In genomic region chr15:41429003-41429890, GRCh38 we compare ENCODE assay signal across 11 cellular contexts. TPM values are rescaled to one million over a fixed set of nuclear protein-coding genes. Genes with fewer than 3 reads are reported as not detected.
A peak's percentile ranks its signal among the peaks of the same experiment; 100 is the strongest.
DNase-seq lines count a peak whose midpoint lies in the region; ATAC-seq and TF ChIP-seq lines count a peak whose summit lies in the region.
"Had no signal": no experiment of that assay in that cellular context is flagged by ENCODE, and none has a peak within 500 bp of the region (broad histone marks: within the 10 kb centered on the region; RNA-seq: fewer than 3 reads in every experiment).

No MANE protein-coding gene starts in this region.

- peak overlapping the region; percentile 65 for H3K4me3 ChIP-seq in CD4-positive, CD25-positive, alpha-beta regulatory T cell (ENCODE audit: low read depth, low read length)
- H3K4me3 ChIP-seq in endodermal cell (ENCODE audit: low read length) (no peak overlapping the region), foreskin fibroblast (ENCODE audit: low read depth in 1 of 2, low read length in 2 of 2) (no peak overlapping the region), H7 (ENCODE audit: insufficient read depth, low read depth, low read length) (no peak overlapping the region)
- H3K4me3 ChIP-seq: esophagus muscularis mucosa had no signal

- peak; percentile 49 to 69 for ATAC-seq in CD4-positive, CD25-positive, alpha-beta regulatory T cell (ENCODE audit: low read depth in 2 of 2)
- ATAC-seq in GM19452 (IDR thresholded peaks at IDR 0.05; ENCODE audit: unreplicated experiment) (peak; percentile 76), HG03521 (IDR thresholded peaks at IDR 0.05; ENCODE audit: unreplicated experiment) (peak; percentile 79), HG03039 (IDR thresholded peaks at IDR 0.05; ENCODE audit: unreplicated experiment) (no peak), HG03139 (IDR thresholded peaks at IDR 0.05; ENCODE audit: unreplicated experiment) (no peak)

- 85 to 92% methylated on average over 10 of the region's 10 CpGs for WGBS in endodermal cell (ENCODE audit: insufficient coverage in 1 of 2, insufficient read length in 1 of 2), 2 experiments

- H3K27ac ChIP-seq in CD4-positive, CD25-positive, alpha-beta regulatory T cell (ENCODE audit: insufficient read depth, low read length, poor library complexity, severe bottlenecking) = peak overlapping the region; percentile 61
- no peak overlapping the region for H3K27ac ChIP-seq in endodermal cell (ENCODE audit: low read depth, low read length)
- H3K27ac ChIP-seq: esophagus muscularis mucosa, VCaP had no signal

- H3K4me1 Mint-ChIP-seq in CD4-positive, CD25-positive, alpha-beta regulatory T cell = peaks cover 14 to 37% (median 26%) of the 10 kb centered on the region in 4 donors
- H3K4me1 Mint-ChIP-seq in endodermal cell = no peaks in the 10 kb centered on the region

- DNase-seq in CD4-positive, CD25-positive, alpha-beta regulatory T cell = peak in 1 of 3 donors; percentile 75
- DNase-seq in endodermal cell (no peak), foreskin fibroblast (no peak), H7 (no peak)
- DNase-seq: Kasumi-1 had no signal

- H3K4me3 Mint-ChIP-seq in CD4-positive, CD25-positive, alpha-beta regulatory T cell = peak overlapping the region; percentile 55 to 93 (median 74)
- no peak overlapping the region for H3K4me3 Mint-ChIP-seq in endodermal cell

- TF ChIP-seq CTCF in endodermal cell (conservative IDR thresholded peaks at IDR 0.05) (no peak), foreskin fibroblast (IDR thresholded peaks at IDR 0.05; ENCODE audit: low read depth, low read length) (no peak)

- peak overlapping the region; percentile 61 to 93 (median 79) for H3K27ac Mint-ChIP-seq in CD4-positive, CD25-positive, alpha-beta regulatory T cell
- H3K27ac Mint-ChIP-seq in endodermal cell = peak overlapping the region; percentile 59

- peaks cover 19% of the 10 kb centered on the region for H3K4me1 ChIP-seq in CD4-positive, CD25-positive, alpha-beta regulatory T cell (ENCODE audit: control insufficient read depth, insufficient read depth, low read length, poor library complexity, severe bottlenecking)
- H3K4me1 ChIP-seq in endodermal cell (ENCODE audit: control insufficient read depth, insufficient read depth, low read length) = no peaks in the 10 kb centered on the region
- H3K4me1 ChIP-seq: esophagus muscularis mucosa had no signal

- H3K9me3 Mint-ChIP-seq in CD4-positive, CD25-positive, alpha-beta regulatory T cell = peaks cover 0 to 2% (median 0%) of the 10 kb centered on the region in 7 donors
- no peaks in the 10 kb centered on the region for H3K9me3 Mint-ChIP-seq in endodermal cell

- H3K9me3 ChIP-seq in CD4-positive, CD25-positive, alpha-beta regulatory T cell (ENCODE audit: control insufficient read depth in 2 of 2, low read length in 2 of 2) = no peaks in the 10 kb centered on the region
- no peaks in the 10 kb centered on the region for H3K9me3 ChIP-seq in endodermal cell (ENCODE audit: control insufficient read depth, low read length)
- H3K9me3 ChIP-seq: esophagus muscularis mucosa had no signal

- peaks cover 10% of the 10 kb centered on the region for H3K36me3 Mint-ChIP-seq in CD4-positive, CD25-positive, alpha-beta regulatory T cell
- peaks cover 27% of the 10 kb centered on the region for H3K36me3 Mint-ChIP-seq in endodermal cell (ENCODE audit: low read depth)

- H3K36me3 ChIP-seq in CD4-positive, CD25-positive, alpha-beta regulatory T cell (ENCODE audit: control insufficient read depth, insufficient read depth, low read length) = no peaks in the 10 kb centered on the region
- H3K36me3 ChIP-seq in endodermal cell (ENCODE audit: control insufficient read depth, insufficient read depth, low read length) = peaks cover 11% of the 10 kb centered on the region
- H3K36me3 ChIP-seq in H7 (replicated peaks; ENCODE audit: control insufficient read depth, insufficient read depth, low read length) = no peaks in the 10 kb centered on the region; the same call in 1 of the 2 replicates

- no peaks in the 10 kb centered on the region for H3K27me3 ChIP-seq in CD4-positive, CD25-positive, alpha-beta regulatory T cell (ENCODE audit: control insufficient read depth, insufficient read depth, low read length)
- H3K27me3 ChIP-seq in endodermal cell (ENCODE audit: control insufficient read depth, insufficient read depth, low read length, poor library complexity, severe bottlenecking) (no peaks in the 10 kb centered on the region), H7 (ENCODE audit: control insufficient read depth, insufficient read depth, low read length) (no peaks in the 10 kb centered on the region)
- H3K27me3 ChIP-seq: esophagus muscularis mucosa had no signal

- H3K9ac ChIP-seq in endodermal cell (ENCODE audit: extremely low read depth, low read length, poor library complexity, severe bottlenecking) = no peak overlapping the region

- H3K27me3 Mint-ChIP-seq in CD4-positive, CD25-positive, alpha-beta regulatory T cell = no peaks in the 10 kb centered on the region
- H3K27me3 Mint-ChIP-seq in endodermal cell (ENCODE audit: insufficient read depth) = no peaks in the 10 kb centered on the region

RNA-seq across cellular contexts. Expression of gene RTF1, which starts 12.4 kb away (rescaled TPM):
- 51.5 TPM for total RNA-seq in CD4-positive, CD25-positive, alpha-beta regulatory T cell
- 10 to 100 TPM; 14.8 to 23.6 (median 18.7) TPM for polyA plus RNA-seq in CD4-positive, CD25-positive, alpha-beta regulatory T cell
- total RNA-seq in endodermal cell = 10 to 100 TPM; 48.6 to 66.3 TPM
- 59.4 TPM for polyA plus RNA-seq in endodermal cell (2013, experiment 1 of 2)
- 68.7 TPM for polyA plus RNA-seq in endodermal cell (2013, experiment 2 of 2)
- total RNA-seq in H7 (2014; rRNA removed; shearing (Covaris generic)) = 24.9 and 40.2 TPM in 2 replicates

RNA-seq across cellular contexts. Expression of gene NDUFAF1, which starts 27.0 kb away (rescaled TPM):
- 7.1 TPM for total RNA-seq in CD4-positive, CD25-positive, alpha-beta regulatory T cell
- polyA plus RNA-seq in CD4-positive, CD25-positive, alpha-beta regulatory T cell = 10 to 100 TPM; 20.7 to 31.4 (median 27.7) TPM
- 10 to 100 TPM; 17.1 to 17.7 TPM for total RNA-seq in endodermal cell
- 20.2 TPM for polyA plus RNA-seq in endodermal cell (2013, experiment 1 of 2)
- polyA plus RNA-seq in endodermal cell (2013, experiment 2 of 2) = 14.4 TPM
- 10.8 and 12.2 TPM in 2 replicates for total RNA-seq in H7 (2014; rRNA removed; shearing (Covaris generic))

Comparison
In these comparisons a context has a peak if more than half of its experiments do, and no peak if none do; other contexts are left out.
1. ATAC-seq: peak in CD4-positive, CD25-positive, alpha-beta regulatory T cell (2 of 2), GM19452 (single experiment) and HG03521 (single experiment); none in HG03039 (single experiment) and HG03139 (single experiment).